In the genomic region with DNA sequence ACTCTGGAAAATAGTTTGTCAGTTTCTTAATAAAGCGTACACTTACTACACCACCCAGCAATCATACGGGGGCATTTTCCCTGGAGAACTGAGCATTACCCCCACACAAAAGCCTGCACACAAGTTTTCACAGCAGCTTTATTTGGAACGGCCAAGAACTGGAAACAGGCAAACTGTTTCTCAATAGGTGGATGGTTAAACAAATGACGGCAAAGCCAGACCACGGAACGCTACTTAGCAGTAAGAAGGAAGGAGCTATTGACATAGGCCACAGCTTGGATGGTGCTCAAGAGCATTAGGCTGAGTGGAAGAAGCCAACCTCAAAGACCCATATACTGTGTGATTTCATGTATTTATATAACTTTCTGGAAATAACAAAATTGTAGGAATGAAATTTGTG, we compare ENCODE assay signal across 12 cellular contexts. TPM values are rescaled to one million over a fixed set of nuclear protein-coding genes. Genes with fewer than 3 reads are reported as not detected.
A peak's percentile ranks its signal among the peaks of the same experiment; 100 is the strongest.
DNase-seq lines count a peak whose midpoint lies in the region; ATAC-seq, FAIRE-seq and TF ChIP-seq lines count a peak whose summit lies in the region.
"Had no signal": no experiment of that assay in that cellular context is flagged by ENCODE, and none has a peak within 500 bp of the region (broad histone marks: within the 10 kb centered on the region; RNA-seq: fewer than 3 reads in every experiment).

No MANE protein-coding gene starts in this region.

- H3K9me3 ChIP-seq in PC-3 (ENCODE audit: low read length) (no peaks in the 10 kb centered on the region), esophagus (ENCODE audit: control insufficient read depth in 2 of 2, insufficient read depth in 1 of 2, low read depth in 1 of 2, low read length in 1 of 2) (no peaks in the 10 kb centered on the region), small intestine (ENCODE audit: control insufficient read depth, low read depth) (no peaks in the 10 kb centered on the region)

- H4K20me1 ChIP-seq in PC-3 (ENCODE audit: low read length): 0 out of 2 replicates have a peak, but pooled peaks cover 5% of the 10 kb centered on the region

- H3K4me2 ChIP-seq in PC-3 (ENCODE audit: low read length): peak overlapping the region; percentile 82

- H3K36me3 ChIP-seq in PC-3 (ENCODE audit: low read depth, low read length): peaks cover 31% of the 10 kb centered on the region
- H3K36me3 ChIP-seq in esophagus (ENCODE audit: control insufficient read depth in 2 of 2, insufficient read depth in 2 of 2, low read length in 1 of 2): peaks cover 0 to 2% of the 10 kb centered on the region in 2 donors
- no peaks in the 10 kb centered on the region for H3K36me3 ChIP-seq in small intestine (ENCODE audit: control insufficient read depth in 2 of 2, insufficient read depth in 2 of 2, low read length in 2 of 2)

- H3K79me2 ChIP-seq in PC-3 (ENCODE audit: low read length): peaks cover 78% of the 10 kb centered on the region

- H3K27me3 ChIP-seq in PC-3 (ENCODE audit: low read length) (no peaks in the 10 kb centered on the region), esophagus (ENCODE audit: control insufficient read depth in 1 of 2, insufficient read depth in 2 of 2, low read length in 2 of 2) (no peaks in the 10 kb centered on the region), small intestine (ENCODE audit: control insufficient read depth in 2 of 2, insufficient read depth in 2 of 2, low read length in 2 of 2) (no peaks in the 10 kb centered on the region)

- BruUV-seq in PC-3 (replicated peaks; lab: Mats Ljungman, UMichigan): TSS peak; percentile 45

- ATAC-seq in PC-3 (peak; percentile 58), GM18498 (IDR thresholded peaks at IDR 0.05; ENCODE audit: unreplicated experiment) (no peak), HG02763 (IDR thresholded peaks at IDR 0.05; ENCODE audit: unreplicated experiment) (no peak)
- no peak for ATAC-seq in stimulated activated memory B cell treated with anti-CD40 and anti-IgM and Interleukin-4, amounts not matched to agents 10 μg/mL and 1 μg/mL and 100 μg/mL, for 72 hours

- no peak for FAIRE-seq in small intestine (lab: Jason Lieb, UNC)

- intact Hi-C loops in PC-3 (cut with micrococcal nuclease): loop anchor here (1.0 to 2.0 kb wide), 2 partner anchors 8 to 50 kb away; no protein-coding TSS in a partner anchor

- peak overlapping the region; percentile 98 for H3K27ac ChIP-seq in PC-3 (ENCODE audit: low read length)
- H3K27ac ChIP-seq in esophagus (ENCODE audit: low read depth in 2 of 2, low read length in 1 of 2): peak overlapping the region; percentile 62 to 86
- H3K27ac ChIP-seq in small intestine (ENCODE audit: low read depth in 1 of 2, low read length in 1 of 2): peak overlapping the region; percentile 96
- H3K27ac ChIP-seq: HL-60 had no signal

- peaks cover 10% of the 10 kb centered on the region for H3K9me3 Mint-ChIP-seq in stimulated activated memory B cell treated with anti-CD40 and anti-IgM and Interleukin-4, amounts not matched to agents 10 μg/mL and 1 μg/mL and 100 μg/mL, for 72 hours

- H3K36me3 Mint-ChIP-seq in stimulated activated memory B cell treated with anti-CD40 and anti-IgM and Interleukin-4, amounts not matched to agents 10 μg/mL and 1 μg/mL and 100 μg/mL, for 72 hours: no peaks in the 10 kb centered on the region
- H3K36me3 Mint-ChIP-seq: brain had no signal

- WGBS in esophagus, 2 donors: 36 to 50% methylated on average over 6 of the region's 6 CpGs
- 64 to 67% (median 66%) methylated on average over 6 of the region's 6 CpGs for WGBS in small intestine, 3 donors

- CTCF ChIA-PET in PC-3 (lab: Charles Lee): interaction anchor here (1.2 to 2.4 kb wide), 2 partner anchors 9 to 50 kb away, joined by 5 to 21 read pairs; a partner anchor contains a TSS

- TF ChIP-seq CTCF in PC-3 (conservative IDR thresholded peaks at IDR 0.05; ENCODE audit: low read depth, low read length): no peak

- peak; percentile 78 for DNase-seq in Daoy (ENCODE audit: low read depth)
- peak; percentile 82 for DNase-seq in PC-3
- no peak for DNase-seq in small intestine
- DNase-seq in effector CD4-positive, alpha-beta T cell: no peak
- DNase-seq: NCI-H2171 had no signal

- no peaks in the 10 kb centered on the region for H3K4me1 Mint-ChIP-seq in stimulated activated memory B cell treated with anti-CD40 and anti-IgM and Interleukin-4, amounts not matched to agents 10 μg/mL and 1 μg/mL and 100 μg/mL, for 72 hours

- H3K27ac Mint-ChIP-seq in stimulated activated memory B cell treated with anti-CD40 and anti-IgM and Interleukin-4, amounts not matched to agents 10 μg/mL and 1 μg/mL and 100 μg/mL, for 72 hours: no peak overlapping the region

- no peak overlapping the region for H3K4me3 Mint-ChIP-seq in stimulated activated memory B cell treated with anti-CD40 and anti-IgM and Interleukin-4, amounts not matched to agents 10 μg/mL and 1 μg/mL and 100 μg/mL, for 72 hours
- H3K4me3 Mint-ChIP-seq: brain had no signal

- peak overlapping the region; percentile 88 for H3K9ac ChIP-seq in PC-3 (ENCODE audit: low read length)

- H3K4me3 ChIP-seq in PC-3 (ENCODE audit: low read length) (peak overlapping the region; percentile 41), esophagus (ENCODE audit: low read depth in 1 of 2, low read length in 2 of 2) (no peak overlapping the region), small intestine (ENCODE audit: low read depth in 1 of 2, low read length in 2 of 2) (no peak overlapping the region)
- H3K4me3 ChIP-seq: skin epidermis had no signal

- no peak overlapping the region for H2AFZ ChIP-seq in PC-3 (ENCODE audit: low read length)

- POLR2A ChIA-PET in PC-3 (lab: Charles Lee; ENCODE audit: unreplicated experiment): interaction anchor here (1.9 kb wide), 1 partner anchor 8 kb away, joined by 15 read pairs; a partner anchor contains a TSS

- no peaks in the 10 kb centered on the region for H3K9me2 ChIP-seq in PC-3 (replicated peaks; ENCODE audit: low read length)

- H3F3A ChIP-seq in PC-3 (ENCODE audit: low read length, unreplicated experiment): peaks cover 29% of the 10 kb centered on the region

- H3K4me1 ChIP-seq in PC-3 (ENCODE audit: insufficient read depth, low read length) (peaks cover 75% of the 10 kb centered on the region), esophagus (ENCODE audit: control insufficient read depth in 2 of 2, insufficient read depth in 2 of 2, low read length in 1 of 2) (peaks cover 3 to 27% of the 10 kb centered on the region in 2 donors), small intestine (ENCODE audit: control insufficient read depth in 2 of 2, insufficient read depth in 1 of 2, low read depth in 1 of 2, low read length in 1 of 2) (peaks cover 10 to 17% of the 10 kb centered on the region in 2 donors)

- H3K27me3 Mint-ChIP-seq in stimulated activated memory B cell treated with anti-CD40 and anti-IgM and Interleukin-4, amounts not matched to agents 10 μg/mL and 1 μg/mL and 100 μg/mL, for 72 hours: peaks cover 92% of the 10 kb centered on the region

RNA-seq across cellular contexts. Expression of a gene that starts 9.0 kb away (rescaled TPM):
- 0.34 TPM in 1 of 2 replicates, not detected in the other for total RNA-seq in Daoy (2014; rRNA removed; shearing (Covaris generic))
- 123 and 136 TPM in 2 replicates for total RNA-seq in PC-3 (2014; rRNA removed)
- polyA plus RNA-seq in esophagus: 100 to 1,000 TPM; 235 to 264 TPM
- 100 to 1,000 TPM; 123 to 199 (median 153) TPM for polyA plus RNA-seq in small intestine

Comparison
In these comparisons a context has a peak if more than half of its experiments do, and no peak if none do; other contexts are left out.
1. DNase-seq: peak in Daoy (single experiment) and PC-3 (single experiment); none in small intestine (single experiment) and effector CD4-positive, alpha-beta T cell (single experiment).
2. RNA of a gene that starts 9.0 kb away (total RNA-seq): 123 to 136 TPM in PC-3; 0.34 TPM in Daoy; every median in the first group is over 10 times any median in the second.
3. Peak in every context shown above with its lines, with median percentiles within 50 percentile points of each other: H3K27ac ChIP-seq.